15 cellular contexts compared by ENCODE assay signal in genomic region chr6:27474672-27475071, GRCh38. TPM values are rescaled to one million over a fixed set of nuclear protein-coding genes. Genes with fewer than 3 reads are reported as not detected.
DNase-seq lines count a peak whose midpoint lies in the region; ATAC-seq and TF ChIP-seq lines count a peak whose summit lies in the region.
"Had no signal": no experiment of that assay in that cellular context is flagged by ENCODE, and none has a peak within 500 bp of the region (broad histone marks: within the 10 kb centered on the region; RNA-seq: fewer than 3 reads in every experiment).

No MANE protein-coding gene starts in this region.

- H4K20me1 ChIP-seq in OCI-LY7 (ENCODE audit: insufficient read depth, low read length): no peaks in the 10 kb centered on the region

- no peaks in the 10 kb centered on the region for H3K9me3 Mint-ChIP-seq in activated CD8-positive, alpha-beta T cell treated with anti-CD3 and anti-CD28 coated beads for 36 hours
- H3K9me3 Mint-ChIP-seq in activated CD8-positive, alpha-beta T cell treated with anti-CD3 and anti-CD28 coated beads, Interleukin-2, amount 10 ng/mL, durations not matched to agents 7 days and 5 days (ENCODE audit: insufficient read depth): peaks cover 4% of the 10 kb centered on the region
- H3K9me3 Mint-ChIP-seq in glutamatergic neuron (ENCODE audit: unreplicated experiment): peaks cover 4% of the 10 kb centered on the region
- H3K9me3 Mint-ChIP-seq in progenitor cell of endocrine pancreas (ENCODE audit: low read depth): no peaks in the 10 kb centered on the region

- H3K9me2 ChIP-seq in OCI-LY7 (ENCODE audit: insufficient read depth, low read length): no peaks in the 10 kb centered on the region

- H3K36me3 ChIP-seq in OCI-LY7 (ENCODE audit: insufficient read depth, low read length): peaks cover 10% of the 10 kb centered on the region
- H3K36me3 ChIP-seq in A673 (ENCODE audit: insufficient read depth, low read length, poor library complexity, severe bottlenecking): peaks cover 7% of the 10 kb centered on the region

- BruUV-seq in OCI-LY7 (replicated peaks; lab: Mats Ljungman, UMichigan) (TSS peak; percentile 43), A673 (replicated peaks; lab: Mats Ljungman, UMichigan) (no TSS peak)

- H3K4me1 Mint-ChIP-seq in activated CD8-positive, alpha-beta T cell treated with anti-CD3 and anti-CD28 coated beads for 36 hours (ENCODE audit: low read depth): peaks cover 26% of the 10 kb centered on the region
- peaks cover 23% of the 10 kb centered on the region for H3K4me1 Mint-ChIP-seq in activated CD8-positive, alpha-beta T cell treated with anti-CD3 and anti-CD28 coated beads, Interleukin-2, amount 10 ng/mL, durations not matched to agents 7 days and 5 days (ENCODE audit: low read depth)
- H3K4me1 Mint-ChIP-seq in glutamatergic neuron (ENCODE audit: low read depth, unreplicated experiment): peaks cover 12% of the 10 kb centered on the region
- peaks cover 19% of the 10 kb centered on the region for H3K4me1 Mint-ChIP-seq in progenitor cell of endocrine pancreas (ENCODE audit: low read depth)

- no peak overlapping the region for H3K4me2 ChIP-seq in OCI-LY7 (ENCODE audit: low read length)

- CTCF ChIA-PET in activated CD8-positive, alpha-beta T cell treated with anti-CD3 and anti-CD28 coated beads for 36 hours (lab: Charles Lee): no interaction called here
- CTCF ChIA-PET in activated CD8-positive, alpha-beta T cell treated with anti-CD3 and anti-CD28 coated beads, Interleukin-2, amount 10 ng/mL, durations not matched to agents 7 days and 5 days (lab: Charles Lee): no interaction called here
- CTCF ChIA-PET in OCI-LY7 (lab: Charles Lee; ENCODE audit: unreplicated experiment) (no interaction called here), A673 (lab: Charles Lee) (no interaction called here)

- peaks cover 28% of the 10 kb centered on the region for H3K79me2 ChIP-seq in OCI-LY7 (ENCODE audit: insufficient read depth, low read depth, low read length)

- H3K9me3 ChIP-seq in OCI-LY7 (ENCODE audit: low read length) (peaks cover 3% of the 10 kb centered on the region; the same call in 1 of the 2 replicates), A673 (ENCODE audit: low read depth, low read length, poor library complexity, severe bottlenecking) (no peaks in the 10 kb centered on the region)
- H3K9me3 ChIP-seq: MG63 had no signal

- H3K4me3 Mint-ChIP-seq in activated CD8-positive, alpha-beta T cell treated with anti-CD3 and anti-CD28 coated beads for 36 hours: peak overlapping the region; percentile 88
- no peak overlapping the region for H3K4me3 Mint-ChIP-seq in activated CD8-positive, alpha-beta T cell treated with anti-CD3 and anti-CD28 coated beads, Interleukin-2, amount 10 ng/mL, durations not matched to agents 7 days and 5 days
- H3K4me3 Mint-ChIP-seq in glutamatergic neuron (ENCODE audit: unreplicated experiment) (peak overlapping the region; percentile 51), progenitor cell of endocrine pancreas (ENCODE audit: low read depth) (peak overlapping the region; percentile 84)

- H3K27ac ChIP-seq in OCI-LY7 (ENCODE audit: low read depth, low read length, poor library complexity, severe bottlenecking) (no peak overlapping the region), A673 (ENCODE audit: low read depth, low read length, poor library complexity, severe bottlenecking) (no peak overlapping the region)
- H3K27ac ChIP-seq: PC-9 had no signal

- no peak for TF ChIP-seq CTCF in activated CD8-positive, alpha-beta T cell treated with anti-CD3 and anti-CD28 coated beads for 36 hours (IDR thresholded peaks at IDR 0.05)
- TF ChIP-seq CTCF in OCI-LY7 (conservative IDR thresholded peaks at IDR 0.05; ENCODE audit: low read length) (no peak), glutamatergic neuron (IDR thresholded peaks at IDR 0.05; ENCODE audit: partially characterized antibody, unreplicated experiment) (no peak), progenitor cell of endocrine pancreas (IDR thresholded peaks at IDR 0.05; ENCODE audit: unreplicated experiment) (no peak), A673 (conservative IDR thresholded peaks at IDR 0.05; ENCODE audit: low read depth, low read length) (no peak)

- H3K27me3 ChIP-seq in A673 (replicated peaks; ENCODE audit: insufficient read depth, low read depth, low read length, poor library complexity): no peaks in the 10 kb centered on the region
- H3K27me3 ChIP-seq: MG63 had no signal

- H3K27ac Mint-ChIP-seq in activated CD8-positive, alpha-beta T cell treated with anti-CD3 and anti-CD28 coated beads for 36 hours: no peak overlapping the region
- no peak overlapping the region for H3K27ac Mint-ChIP-seq in activated CD8-positive, alpha-beta T cell treated with anti-CD3 and anti-CD28 coated beads, Interleukin-2, amount 10 ng/mL, durations not matched to agents 7 days and 5 days
- no peak overlapping the region for H3K27ac Mint-ChIP-seq in glutamatergic neuron (ENCODE audit: unreplicated experiment)
- no peak overlapping the region for H3K27ac Mint-ChIP-seq in progenitor cell of endocrine pancreas
- H3K27ac Mint-ChIP-seq: CD14-positive monocyte had no signal

- H3K4me1 ChIP-seq in OCI-LY7 (ENCODE audit: insufficient read depth, low read length, poor library complexity, severe bottlenecking): peaks cover 28% of the 10 kb centered on the region
- H3K4me1 ChIP-seq in A673 (ENCODE audit: insufficient read depth, low read length, poor library complexity, severe bottlenecking): peaks cover 11% of the 10 kb centered on the region

- no peak overlapping the region for H2AFZ ChIP-seq in OCI-LY7 (ENCODE audit: low read length)

- DNase-seq in activated CD8-positive, alpha-beta T cell treated with anti-CD3 and anti-CD28 coated beads for 36 hours: no peak
- DNase-seq in activated CD8-positive, alpha-beta T cell treated with anti-CD3 and anti-CD28 coated beads, Interleukin-2, amount 10 ng/mL, durations not matched to agents 7 days and 5 days: no peak
- no peak for DNase-seq in OCI-LY7 (ENCODE audit: low spot score)
- no peak for DNase-seq in glutamatergic neuron
- DNase-seq in progenitor cell of endocrine pancreas (ENCODE audit: low spot score, unreplicated experiment): no peak
- DNase-seq in A673 (ENCODE audit: low spot score): no peak
- no peak for DNase-seq in left colon
- DNase-seq: DMS79 treated with DMSO at 0.1 percent for 48 hours, MG63, NCI-H1105 treated with DMSO at 0.1 percent for 48 hours, NCI-H187, NCI-H446, PC-9 had no signal

- H3K27me3 Mint-ChIP-seq in activated CD8-positive, alpha-beta T cell treated with anti-CD3 and anti-CD28 coated beads for 36 hours: no peaks in the 10 kb centered on the region
- H3K27me3 Mint-ChIP-seq in activated CD8-positive, alpha-beta T cell treated with anti-CD3 and anti-CD28 coated beads, Interleukin-2, amount 10 ng/mL, durations not matched to agents 7 days and 5 days (ENCODE audit: low read depth): peaks cover 4% of the 10 kb centered on the region
- peaks cover 5% of the 10 kb centered on the region for H3K27me3 Mint-ChIP-seq in glutamatergic neuron (ENCODE audit: unreplicated experiment)
- peaks cover 4% of the 10 kb centered on the region for H3K27me3 Mint-ChIP-seq in progenitor cell of endocrine pancreas

- H3K4me3 ChIP-seq in OCI-LY7 (ENCODE audit: low read depth, low read length, poor library complexity, severe bottlenecking) (no peak overlapping the region), A673 (ENCODE audit: low read depth, low read length, poor library complexity, severe bottlenecking) (no peak overlapping the region)

- ATAC-seq in activated CD8-positive, alpha-beta T cell treated with anti-CD3 and anti-CD28 coated beads for 36 hours: no peak
- ATAC-seq in activated CD8-positive, alpha-beta T cell treated with anti-CD3 and anti-CD28 coated beads, Interleukin-2, amount 10 ng/mL, durations not matched to agents 7 days and 5 days: no peak
- ATAC-seq in HG03521 (IDR thresholded peaks at IDR 0.05; ENCODE audit: unreplicated experiment) (no peak), left colon (no peak)

- intact Hi-C loops in activated CD8-positive, alpha-beta T cell treated with anti-CD3 and anti-CD28 coated beads for 36 hours (cut with micrococcal nuclease): loop anchor here (5.0 kb wide), 1 partner anchor 87 kb away; the partner anchor contains the start of gene ZNF391
- intact Hi-C loops in OCI-LY7 (cut with micrococcal nuclease; ENCODE audit: unreplicated experiment): loop anchor here (5.0 to 10.0 kb wide), 10 partner anchors 43 to 1460 kb away; partner anchors contain the start of gene ZNF165
- intact Hi-C loops in A673 (cut with micrococcal nuclease; ENCODE audit: unreplicated experiment): loop anchor here (5.0 to 10.0 kb wide), 3 partner anchors 118 to 300 kb away; no protein-coding TSS in a partner anchor
- intact Hi-C loops in left colon (cut with DNase I, micrococcal nuclease): loop anchor here in 1 of 2 donors (10.0 kb wide), 1 partner anchor 420 kb away; a partner anchor contains a TSS

- peaks cover 15% of the 10 kb centered on the region for H3K36me3 Mint-ChIP-seq in activated CD8-positive, alpha-beta T cell treated with anti-CD3 and anti-CD28 coated beads for 36 hours (ENCODE audit: low read depth)
- H3K36me3 Mint-ChIP-seq in activated CD8-positive, alpha-beta T cell treated with anti-CD3 and anti-CD28 coated beads, Interleukin-2, amount 10 ng/mL, durations not matched to agents 7 days and 5 days (ENCODE audit: low read depth): peaks cover 15% of the 10 kb centered on the region
- H3K36me3 Mint-ChIP-seq in glutamatergic neuron (ENCODE audit: unreplicated experiment): no peaks in the 10 kb centered on the region
- peaks cover 6% of the 10 kb centered on the region for H3K36me3 Mint-ChIP-seq in progenitor cell of endocrine pancreas (ENCODE audit: insufficient read depth)

- POLR2A ChIA-PET in activated CD8-positive, alpha-beta T cell treated with anti-CD3 and anti-CD28 coated beads for 36 hours (lab: Charles Lee): no interaction called here
- POLR2A ChIA-PET in activated CD8-positive, alpha-beta T cell treated with anti-CD3 and anti-CD28 coated beads, Interleukin-2, amount 10 ng/mL, durations not matched to agents 7 days and 5 days (lab: Charles Lee): no interaction called here
- POLR2A ChIA-PET in OCI-LY7 (lab: Charles Lee) (no interaction called here), A673 (lab: Charles Lee; ENCODE audit: low non-redundant PET) (no interaction called here)

RNA-seq across cellular contexts. Expression of gene ZNF184, which starts 1.8 kb away (rescaled TPM):
- 10 to 100 TPM; 10.4 to 11.5 TPM for total RNA-seq in activated CD8-positive, alpha-beta T cell treated with anti-CD3 and anti-CD28 coated beads for 36 hours
- total RNA-seq in activated CD8-positive, alpha-beta T cell treated with anti-CD3 and anti-CD28 coated beads, Interleukin-2, amount 10 ng/mL, durations not matched to agents 7 days and 5 days: 10 to 100 TPM; 11.6 to 12.3 TPM
- total RNA-seq in OCI-LY7 (2014; rRNA removed; shearing (Covaris generic)): 18.6 and 20.6 TPM in 2 replicates
- total RNA-seq in OCI-LY7 (2022) (17.7 and 23.6 TPM in 2 replicates), glutamatergic neuron (ENCODE audit: unreplicated experiment) (10.8 TPM), progenitor cell of endocrine pancreas (17.9 and 18.5 TPM in 2 replicates), A673 (2021) (16.8 and 19.1 TPM in 2 replicates), left colon (1 to 10 TPM; 5.8 to 6.5 TPM)
